ENCODE assay signal across 1 cellular context in the genomic region with DNA sequence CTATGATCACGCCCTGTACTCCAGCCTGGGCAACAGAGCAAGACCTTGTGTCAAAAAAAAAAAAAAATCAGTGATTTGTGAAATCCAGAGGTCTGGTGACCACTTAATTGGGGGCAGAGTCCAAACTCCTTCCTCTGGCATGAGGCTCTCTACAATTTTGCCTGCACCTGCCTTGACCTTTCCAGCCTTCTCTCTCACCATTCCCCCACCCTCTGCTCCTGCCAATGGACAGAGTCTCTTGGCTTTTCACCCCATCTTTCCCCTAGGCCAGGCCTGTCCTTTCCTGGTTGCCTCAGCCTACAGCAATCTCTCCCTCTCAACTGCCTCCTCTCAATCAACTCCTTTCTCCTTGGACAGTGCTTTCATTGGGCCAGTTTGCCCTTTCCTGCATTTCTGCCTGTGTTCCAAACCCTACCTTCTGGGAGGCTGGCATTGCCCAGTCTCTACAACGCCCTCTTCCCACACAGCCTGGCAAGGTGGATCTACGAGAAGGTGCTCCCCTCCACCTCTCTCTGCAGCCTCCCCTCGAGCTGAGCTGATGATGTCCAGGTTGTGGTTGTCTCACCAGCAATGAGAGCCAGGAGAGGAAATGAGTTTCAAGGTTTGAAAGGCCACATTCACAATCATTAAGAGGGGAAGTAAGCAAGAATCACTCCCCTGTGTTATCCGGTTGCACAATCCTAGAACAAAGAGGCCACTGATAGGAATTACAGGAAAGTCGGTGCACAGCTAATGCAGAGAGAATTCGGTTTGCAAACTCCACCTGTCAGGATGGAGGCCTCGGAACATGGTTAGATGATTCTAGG.
TF ChIP-seq lines count a peak whose summit lies in the region.

No MANE protein-coding gene starts in this region.

TF ChIP-seq in HepG2, 621 proteins besides CTCF, POLR2A, EP300 and RAD21 (continued from another document and continues in another):
- TF ChIP-seq, protein P1, sequence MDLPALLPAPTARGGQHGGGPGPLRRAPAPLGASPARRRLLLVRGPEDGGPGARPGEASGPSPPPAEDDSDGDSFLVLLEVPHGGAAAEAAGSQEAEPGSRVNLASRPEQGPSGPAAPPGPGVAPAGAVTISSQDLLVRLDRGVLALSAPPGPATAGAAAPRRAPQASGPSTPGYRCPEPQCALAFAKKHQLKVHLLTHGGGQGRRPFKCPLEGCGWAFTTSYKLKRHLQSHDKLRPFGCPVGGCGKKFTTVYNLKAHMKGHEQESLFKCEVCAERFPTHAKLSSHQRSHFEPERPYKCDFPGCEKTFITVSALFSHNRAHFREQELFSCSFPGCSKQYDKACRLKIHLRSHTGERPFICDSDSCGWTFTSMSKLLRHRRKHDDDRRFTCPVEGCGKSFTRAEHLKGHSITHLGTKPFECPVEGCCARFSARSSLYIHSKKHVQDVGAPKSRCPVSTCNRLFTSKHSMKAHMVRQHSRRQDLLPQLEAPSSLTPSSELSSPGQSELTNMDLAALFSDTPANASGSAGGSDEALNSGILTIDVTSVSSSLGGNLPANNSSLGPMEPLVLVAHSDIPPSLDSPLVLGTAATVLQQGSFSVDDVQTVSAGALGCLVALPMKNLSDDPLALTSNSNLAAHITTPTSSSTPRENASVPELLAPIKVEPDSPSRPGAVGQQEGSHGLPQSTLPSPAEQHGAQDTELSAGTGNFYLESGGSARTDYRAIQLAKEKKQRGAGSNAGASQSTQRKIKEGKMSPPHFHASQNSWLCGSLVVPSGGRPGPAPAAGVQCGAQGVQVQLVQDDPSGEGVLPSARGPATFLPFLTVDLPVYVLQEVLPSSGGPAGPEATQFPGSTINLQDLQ (CRISPR knock-in tag; IDR thresholded peaks at IDR 0.05): peak; percentile 75; the same call in 1 of the 2 replicates
- TF ChIP-seq BCL6 (CRISPR knock-in tag; IDR thresholded peaks at IDR 0.05) (peak; percentile 93), ZNF567 (CRISPR knock-in tag; IDR thresholded peaks at IDR 0.05; ENCODE audit: borderline replicate concordance) (peak; percentile 90; the same call in 1 of the 2 replicates), NFKBIZ (CRISPR knock-in tag; IDR thresholded peaks at IDR 0.05) (peak; percentile 98), HMG20B (CRISPR knock-in tag; conservative IDR thresholded peaks at IDR 0.05) (peak; percentile 92), XRCC5 (optimal IDR thresholded peaks at IDR 0.05; ENCODE audit: low read length) (peak; percentile 89), ZNF761 (CRISPR knock-in tag; conservative IDR thresholded peaks at IDR 0.05) (peak; percentile 26; the same call in 1 of the 2 replicates), ZNF232 (CRISPR knock-in tag; IDR thresholded peaks at IDR 0.05; ENCODE audit: borderline replicate concordance) (peak; percentile 78; the same call in 1 of the 2 replicates), STAT5B (CRISPR knock-in tag; IDR thresholded peaks at IDR 0.05) (no peak), FOXK1 (CRISPR knock-in tag; IDR thresholded peaks at IDR 0.05; ENCODE audit: borderline replicate concordance, low read depth) (peak; percentile 86; the same call in 1 of the 2 replicates), NR2C2 (CRISPR knock-in tag; IDR thresholded peaks at IDR 0.05; ENCODE audit: borderline replicate concordance) (peak; percentile 83), ZNF296 (CRISPR knock-in tag; conservative IDR thresholded peaks at IDR 0.05) (no peak), ZNF572 (CRISPR knock-in tag; IDR thresholded peaks at IDR 0.05) (peak; percentile 90), ZNF569 (CRISPR knock-in tag; IDR thresholded peaks at IDR 0.05; ENCODE audit: borderline replicate concordance) (peak; percentile 65; the same call in 1 of the 2 replicates), GTF2F1 (IDR thresholded peaks at IDR 0.05; ENCODE audit: low read length) (peak; percentile 61; the same call in 1 of the 2 replicates), ZNF672 (CRISPR knock-in tag; IDR thresholded peaks at IDR 0.05) (no peak), NONO (IDR thresholded peaks at IDR 0.05) (no peak), NONO (CRISPR knock-in tag; conservative IDR thresholded peaks at IDR 0.05) (peak; percentile 85), ZNF7 (CRISPR knock-in tag; IDR thresholded peaks at IDR 0.05) (no peak), ZMYM3 (CRISPR knock-in tag; IDR thresholded peaks at IDR 0.05) (peak; percentile 79), ZNF737 (CRISPR knock-in tag; IDR thresholded peaks at IDR 0.05; ENCODE audit: borderline replicate concordance) (no peak; the same call in 1 of the 2 replicates), MEF2D (CRISPR knock-in tag; IDR thresholded peaks at IDR 0.05) (peak; percentile 75), ZNF431 (CRISPR knock-in tag; IDR thresholded peaks at IDR 0.05; ENCODE audit: borderline replicate concordance, low read depth) (peak; percentile 96), ZNF652 (CRISPR knock-in tag; IDR thresholded peaks at IDR 0.05; ENCODE audit: borderline replicate concordance, low read depth) (peak; percentile 49; the same call in 1 of the 2 replicates), ZNF501 (CRISPR knock-in tag; IDR thresholded peaks at IDR 0.05) (peak; percentile 93), ATF7 (IDR thresholded peaks at IDR 0.05) (peak; percentile 23; the same call in 1 of the 2 replicates), ATF7 (CRISPR knock-in tag; IDR thresholded peaks at IDR 0.05) (peak; percentile 83; the same call in 1 of the 2 replicates), PHF21A (CRISPR knock-in tag; IDR thresholded peaks at IDR 0.05) (peak; percentile 98)
- TF ChIP-seq, protein P2, sequence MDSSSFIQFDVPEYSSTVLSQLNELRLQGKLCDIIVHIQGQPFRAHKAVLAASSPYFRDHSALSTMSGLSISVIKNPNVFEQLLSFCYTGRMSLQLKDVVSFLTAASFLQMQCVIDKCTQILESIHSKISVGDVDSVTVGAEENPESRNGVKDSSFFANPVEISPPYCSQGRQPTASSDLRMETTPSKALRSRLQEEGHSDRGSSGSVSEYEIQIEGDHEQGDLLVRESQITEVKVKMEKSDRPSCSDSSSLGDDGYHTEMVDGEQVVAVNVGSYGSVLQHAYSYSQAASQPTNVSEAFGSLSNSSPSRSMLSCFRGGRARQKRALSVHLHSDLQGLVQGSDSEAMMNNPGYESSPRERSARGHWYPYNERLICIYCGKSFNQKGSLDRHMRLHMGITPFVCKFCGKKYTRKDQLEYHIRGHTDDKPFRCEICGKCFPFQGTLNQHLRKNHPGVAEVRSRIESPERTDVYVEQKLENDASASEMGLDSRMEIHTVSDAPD (CRISPR knock-in tag; IDR thresholded peaks at IDR 0.05): peak; percentile 84
- TF ChIP-seq, protein P3, sequence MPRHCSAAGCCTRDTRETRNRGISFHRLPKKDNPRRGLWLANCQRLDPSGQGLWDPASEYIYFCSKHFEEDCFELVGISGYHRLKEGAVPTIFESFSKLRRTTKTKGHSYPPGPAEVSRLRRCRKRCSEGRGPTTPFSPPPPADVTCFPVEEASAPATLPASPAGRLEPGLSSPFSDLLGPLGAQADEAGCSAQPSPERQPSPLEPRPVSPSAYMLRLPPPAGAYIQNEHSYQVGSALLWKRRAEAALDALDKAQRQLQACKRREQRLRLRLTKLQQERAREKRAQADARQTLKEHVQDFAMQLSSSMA (CRISPR knock-in tag; IDR thresholded peaks at IDR 0.05): peak; percentile 89; the same call in 1 of the 2 replicates
- TF ChIP-seq, protein P4, sequence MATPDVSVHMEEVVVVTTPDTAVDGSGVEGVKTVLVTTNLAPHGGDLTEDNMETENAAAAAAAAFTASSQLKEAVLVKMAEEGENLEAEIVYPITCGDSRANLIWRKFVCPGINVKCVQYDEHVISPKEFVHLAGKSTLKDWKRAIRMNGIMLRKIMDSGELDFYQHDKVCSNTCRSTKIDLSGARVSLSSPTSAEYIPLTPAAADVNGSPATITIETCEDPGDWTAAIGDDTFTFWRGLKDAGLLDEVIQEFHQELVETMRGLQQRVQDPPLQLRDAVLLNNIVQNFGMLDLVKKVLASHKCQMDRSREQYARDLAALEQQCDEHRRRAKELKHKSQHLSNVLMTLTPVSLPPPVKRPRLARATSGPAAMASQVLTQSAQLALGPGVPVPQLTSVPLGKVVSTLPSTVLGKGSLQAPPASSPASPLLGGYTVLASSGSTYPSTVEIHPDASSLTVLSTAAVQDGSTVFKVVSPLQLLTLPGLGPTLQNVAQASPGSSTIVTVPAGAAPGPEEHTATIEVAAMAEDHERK (CRISPR knock-in tag; IDR thresholded peaks at IDR 0.05; ENCODE audit: low read depth): no peak; the same call in 1 of the 2 replicates
- TF ChIP-seq, protein P5, sequence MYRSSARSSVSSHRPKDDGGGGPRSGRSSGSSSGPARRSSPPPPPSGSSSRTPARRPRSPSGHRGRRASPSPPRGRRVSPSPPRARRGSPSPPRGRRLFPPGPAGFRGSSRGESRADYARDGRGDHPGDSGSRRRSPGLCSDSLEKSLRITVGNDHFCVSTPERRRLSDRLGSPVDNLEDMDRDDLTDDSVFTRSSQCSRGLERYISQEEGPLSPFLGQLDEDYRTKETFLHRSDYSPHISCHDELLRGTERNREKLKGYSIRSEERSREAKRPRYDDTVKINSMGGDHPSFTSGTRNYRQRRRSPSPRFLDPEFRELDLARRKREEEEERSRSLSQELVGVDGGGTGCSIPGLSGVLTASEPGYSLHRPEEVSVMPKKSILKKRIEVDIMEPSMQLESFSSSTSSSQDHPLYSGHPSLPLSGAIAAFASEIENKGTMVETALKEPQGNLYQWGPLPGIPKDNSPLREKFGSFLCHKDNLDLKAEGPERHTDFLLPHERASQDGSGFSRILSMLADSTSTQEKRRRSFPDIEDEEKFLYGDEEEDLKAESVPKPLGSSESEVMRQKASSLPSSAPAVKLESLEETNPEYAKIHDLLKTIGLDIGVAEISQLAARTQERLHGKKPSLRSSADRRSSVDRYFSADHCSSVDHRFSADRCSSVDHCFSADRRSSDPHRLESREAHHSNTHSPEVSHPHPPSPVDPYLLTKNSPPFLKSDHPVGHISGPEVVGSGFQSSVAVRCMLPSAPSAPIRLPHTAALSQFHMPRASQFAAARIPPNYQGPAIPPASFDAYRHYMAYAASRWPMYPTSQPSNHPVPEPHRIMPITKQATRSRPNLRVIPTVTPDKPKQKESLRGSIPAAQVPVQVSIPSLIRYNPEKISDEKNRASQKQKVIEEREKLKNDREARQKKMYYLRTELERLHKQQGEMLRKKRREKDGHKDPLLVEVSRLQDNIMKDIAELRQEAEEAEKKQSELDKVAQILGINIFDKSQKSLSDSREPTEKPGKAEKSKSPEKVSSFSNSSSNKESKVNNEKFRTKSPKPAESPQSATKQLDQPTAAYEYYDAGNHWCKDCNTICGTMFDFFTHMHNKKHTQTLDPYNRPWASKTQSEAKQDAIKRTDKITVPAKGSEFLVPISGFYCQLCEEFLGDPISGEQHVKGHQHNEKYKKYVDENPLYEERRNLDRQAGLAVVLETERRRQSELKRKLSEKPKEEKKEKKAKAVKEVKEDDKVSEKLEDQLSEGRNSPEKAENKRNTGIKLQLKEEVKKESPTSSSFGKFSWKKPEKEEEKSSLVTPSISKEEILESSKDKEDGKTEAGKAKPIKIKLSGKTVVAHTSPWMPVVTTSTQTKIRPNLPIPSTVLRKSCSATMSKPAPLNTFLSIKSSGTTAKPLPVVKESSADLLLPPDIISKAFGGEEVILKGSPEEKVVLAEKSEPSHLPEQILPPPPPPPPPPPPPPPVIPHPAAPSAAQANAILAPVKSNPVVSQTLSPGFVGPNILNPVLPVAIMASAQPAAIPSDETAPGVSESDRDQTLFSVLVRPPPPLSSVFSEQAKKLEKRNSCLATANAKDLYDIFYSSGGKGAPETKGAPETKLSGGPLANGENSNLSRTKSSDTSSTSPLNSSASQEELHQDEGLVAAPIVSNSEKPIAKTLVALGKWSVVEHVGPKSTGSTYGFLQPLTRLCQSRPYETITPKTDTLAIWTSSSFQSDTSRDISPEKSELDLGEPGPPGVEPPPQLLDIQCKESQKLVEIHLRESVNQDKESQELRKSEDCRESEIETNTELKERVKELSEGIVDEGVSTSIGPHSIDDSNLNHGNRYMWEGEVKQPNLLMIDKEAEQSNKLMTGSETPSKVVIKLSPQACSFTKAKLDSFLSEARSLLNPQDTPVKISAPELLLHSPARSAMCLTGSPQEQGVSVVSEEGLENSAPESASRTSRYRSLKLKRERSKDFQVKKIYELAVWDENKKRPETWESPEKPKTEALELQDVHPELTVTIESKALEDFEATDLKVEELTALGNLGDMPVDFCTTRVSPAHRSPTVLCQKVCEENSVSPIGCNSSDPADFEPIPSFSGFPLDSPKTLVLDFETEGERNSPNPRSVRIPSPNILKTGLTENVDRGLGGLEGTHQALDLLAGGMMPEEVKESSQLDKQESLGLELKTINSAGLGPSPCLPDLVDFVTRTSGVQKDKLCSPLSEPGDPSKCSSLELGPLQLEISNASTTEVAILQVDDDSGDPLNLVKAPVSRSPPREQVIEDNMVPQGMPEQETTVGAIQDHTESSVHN (CRISPR knock-in tag; IDR thresholded peaks at IDR 0.05): peak; percentile 17; the same call in 1 of the 2 replicates
- TF ChIP-seq, protein P6, sequence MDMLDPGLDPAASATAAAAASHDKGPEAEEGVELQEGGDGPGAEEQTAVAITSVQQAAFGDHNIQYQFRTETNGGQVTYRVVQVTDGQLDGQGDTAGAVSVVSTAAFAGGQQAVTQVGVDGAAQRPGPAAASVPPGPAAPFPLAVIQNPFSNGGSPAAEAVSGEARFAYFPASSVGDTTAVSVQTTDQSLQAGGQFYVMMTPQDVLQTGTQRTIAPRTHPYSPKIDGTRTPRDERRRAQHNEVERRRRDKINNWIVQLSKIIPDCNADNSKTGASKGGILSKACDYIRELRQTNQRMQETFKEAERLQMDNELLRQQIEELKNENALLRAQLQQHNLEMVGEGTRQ (IDR thresholded peaks at IDR 0.05; ENCODE audit: low read depth, low read length): no peak; the same call in 1 of the 2 replicates
- TF ChIP-seq, protein P6 (CRISPR knock-in tag; IDR thresholded peaks at IDR 0.05; ENCODE audit: borderline replicate concordance): peak; percentile 71; the same call in 1 of the 2 replicates
- TF ChIP-seq, protein P7, sequence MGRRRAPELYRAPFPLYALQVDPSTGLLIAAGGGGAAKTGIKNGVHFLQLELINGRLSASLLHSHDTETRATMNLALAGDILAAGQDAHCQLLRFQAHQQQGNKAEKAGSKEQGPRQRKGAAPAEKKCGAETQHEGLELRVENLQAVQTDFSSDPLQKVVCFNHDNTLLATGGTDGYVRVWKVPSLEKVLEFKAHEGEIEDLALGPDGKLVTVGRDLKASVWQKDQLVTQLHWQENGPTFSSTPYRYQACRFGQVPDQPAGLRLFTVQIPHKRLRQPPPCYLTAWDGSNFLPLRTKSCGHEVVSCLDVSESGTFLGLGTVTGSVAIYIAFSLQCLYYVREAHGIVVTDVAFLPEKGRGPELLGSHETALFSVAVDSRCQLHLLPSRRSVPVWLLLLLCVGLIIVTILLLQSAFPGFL (CRISPR knock-in tag; IDR thresholded peaks at IDR 0.05): no peak
